In the genomic region with DNA sequence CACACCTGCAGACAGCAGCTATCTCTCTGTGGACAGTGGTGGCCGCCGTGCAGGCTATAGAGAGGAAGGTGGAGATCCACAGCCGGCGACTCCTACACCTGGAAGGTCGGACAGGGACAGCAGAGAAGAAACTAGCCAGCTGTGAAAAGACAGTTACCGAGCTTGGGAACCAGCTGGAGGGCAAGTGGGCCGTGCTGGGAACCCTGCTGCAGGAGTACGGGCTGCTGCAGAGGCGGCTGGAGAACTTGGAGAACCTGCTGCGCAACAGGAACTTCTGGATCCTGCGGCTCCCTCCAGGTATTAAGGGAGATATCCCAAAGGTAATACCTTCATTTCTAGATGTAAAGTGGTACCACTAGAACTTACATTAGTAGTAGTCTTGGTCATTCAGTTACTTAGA, we compare ENCODE assay signal across 23 cellular contexts.
"Had no signal": no experiment of that assay in that cellular context is flagged by ENCODE, and none has a peak within 500 bp of the region (broad histone marks: within the 10 kb centered on the region; RNA-seq: fewer than 3 reads in every experiment).

No MANE protein-coding gene starts in this region.

- H3K27ac Mint-ChIP-seq: nephron; stimulated activated memory B cell treated with anti-CD40 and anti-IgM and Interleukin-4, amounts not matched to agents 10 μg/mL and 1 μg/mL and 100 μg/mL, for 72 hours; stimulated activated naive CD8-positive, alpha-beta T cell treated with anti-CD3 and anti-CD28 coated beads, Interleukin-15, Interleukin-2, amounts not matched to agents 100 ng/mL and 50 ng/mL, for 24 hours had no signal

- H3K9me3 Mint-ChIP-seq: immature natural killer cell; naive B cell; nephron; stimulated activated memory B cell treated with anti-CD40 and anti-IgM and Interleukin-4, amounts not matched to agents 10 μg/mL and 1 μg/mL and 100 μg/mL, for 72 hours; stimulated activated naive CD8-positive, alpha-beta T cell treated with anti-CD3 and anti-CD28 coated beads, Interleukin-15, Interleukin-2, amounts not matched to agents 100 ng/mL and 50 ng/mL, for 24 hours had no signal

- ATAC-seq: gastroesophageal sphincter; left cardiac atrium; left ventricle myocardium superior; psoas muscle; right lobe of liver; stimulated activated memory B cell treated with anti-CD40 and anti-IgM and Interleukin-4, amounts not matched to agents 10 μg/mL and 1 μg/mL and 100 μg/mL, for 72 hours had no signal

- H3K27me3 Mint-ChIP-seq: naive B cell; stimulated activated memory B cell treated with anti-CD40 and anti-IgM and Interleukin-4, amounts not matched to agents 10 μg/mL and 1 μg/mL and 100 μg/mL, for 72 hours; stimulated activated naive CD8-positive, alpha-beta T cell treated with anti-CD3 and anti-CD28 coated beads, Interleukin-15, Interleukin-2, amounts not matched to agents 100 ng/mL and 50 ng/mL, for 24 hours had no signal

- H3K4me3 Mint-ChIP-seq: immature natural killer cell; naive B cell; nephron; stimulated activated memory B cell treated with anti-CD40 and anti-IgM and Interleukin-4, amounts not matched to agents 10 μg/mL and 1 μg/mL and 100 μg/mL, for 72 hours; stimulated activated naive CD8-positive, alpha-beta T cell treated with anti-CD3 and anti-CD28 coated beads, Interleukin-15, Interleukin-2, amounts not matched to agents 100 ng/mL and 50 ng/mL, for 24 hours had no signal

- H3K4me1 Mint-ChIP-seq: nephron had no signal

- H3K27ac ChIP-seq: epithelial cell of prostate, esophagus squamous epithelium, gastroesophageal sphincter, neutrophil, psoas muscle, right lobe of liver, tibial artery had no signal

- DNase-seq: effector memory CD4-positive, alpha-beta T cell; esophagus squamous epithelium; foreskin fibroblast; glutamatergic neuron; immature natural killer cell; kidney; left cardiac atrium; left ventricle myocardium superior; mesenchymal stem cell; midbrain; naive B cell; psoas muscle; retina; right lobe of liver; stimulated activated CD4-positive, alpha-beta T cell treated with anti-CD3 and anti-CD28 coated beads, Interleukin-4, amount 100 ng/mL, for 1 hour; stimulated activated CD8-positive, alpha-beta memory T cell treated with anti-CD3 and anti-CD28 coated beads, Interleukin-4, amount 100 ng/mL, for 48 hours; tibial artery had no signal
